Comparison of ENCODE assay signal across 8 cellular contexts in the genomic region with DNA sequence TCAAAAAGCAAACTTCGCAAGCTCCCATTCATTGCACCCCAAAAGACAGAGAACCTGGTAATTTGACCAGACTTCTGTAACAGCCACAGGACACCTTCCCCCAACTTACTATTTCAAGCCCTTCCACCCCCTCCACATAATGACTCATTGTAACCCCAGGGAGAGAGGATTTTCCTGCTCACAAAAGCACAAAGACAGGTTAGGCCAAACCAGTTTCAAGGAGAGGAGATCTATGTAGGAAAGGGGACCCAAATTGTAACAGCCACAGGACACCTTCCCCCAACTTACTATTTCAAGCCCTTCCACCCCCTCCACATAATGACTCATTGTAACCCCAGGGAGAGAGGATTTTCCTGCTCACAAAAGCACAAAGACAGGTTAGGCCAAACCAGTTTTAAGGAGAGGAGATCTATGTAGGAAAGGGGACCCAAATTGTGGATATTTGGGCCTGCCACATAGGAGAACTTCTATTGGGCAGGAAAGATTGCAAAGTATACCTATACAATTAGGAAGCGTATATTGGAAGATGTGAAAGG.
DNase-seq lines count a peak whose midpoint lies in the region; ATAC-seq, FAIRE-seq and TF ChIP-seq lines count a peak whose summit lies in the region.
"Not testable (repeated sequence)": the region's sequence is repeated elsewhere in the genome, so short reads cannot be mapped to it uniquely, and the experiment has no call there.

No MANE protein-coding gene starts in this region.

- BruUV-seq in Calu3 (replicated peaks; lab: Mats Ljungman, UMichigan); PC-3 (replicated peaks; lab: Mats Ljungman, UMichigan); endothelial cell of umbilical vein (replicated peaks; lab: Mats Ljungman, UMichigan): not testable (repeated sequence)

- H3K27ac Mint-ChIP-seq in Calu3 (ENCODE audit: unreplicated experiment), result peak overlapping the region; percentile 68

- not testable (repeated sequence) for H3K9me3 Mint-ChIP-seq in Calu3 (ENCODE audit: low read depth, unreplicated experiment)

- peak; percentile 21 for DNase-seq in Calu3
- DNase-seq in PC-3; body of pancreas; endothelial cell of umbilical vein (ENCODE audit: low read depth, low spot score); osteoblast (ENCODE audit: insufficient read length, low spot score, missing footprints); upper lobe of left lung: not testable (repeated sequence)

- ATAC-seq in PC-3 (peak; percentile 79), body of pancreas (peak; percentile 38)
- not testable (repeated sequence) for ATAC-seq in upper lobe of left lung (ENCODE audit: low FRiP score in 2 of 2)

- not testable (repeated sequence) for H3K36me3 ChIP-seq in HEK293 (ENCODE audit: control insufficient read depth in 2 of 2, insufficient read depth in 1 of 2, low read length in 2 of 2); PC-3 (ENCODE audit: low read depth, low read length); body of pancreas (replicated peaks in 1 of 2; ENCODE audit: insufficient read depth in 1 of 2, low read depth in 2 of 2); endothelial cell of umbilical vein (ENCODE audit: control insufficient read depth in 2 of 2, extremely low read depth in 1 of 2, insufficient read depth in 2 of 2, low read length in 2 of 2); iPS-20b (ENCODE audit: insufficient read depth, low read depth, low read length); osteoblast (ENCODE audit: insufficient read depth, low read length); upper lobe of left lung

- peak overlapping the region; percentile 26 for H3K4me3 Mint-ChIP-seq in Calu3 (ENCODE audit: low read depth, unreplicated experiment)

- H3K27me3 Mint-ChIP-seq in Calu3 (ENCODE audit: unreplicated experiment), result not testable (repeated sequence)

- not testable (repeated sequence) for H3K27me3 ChIP-seq in PC-3 (ENCODE audit: low read length); body of pancreas; endothelial cell of umbilical vein (ENCODE audit: control insufficient read depth in 2 of 2, insufficient read depth in 2 of 2, low read length in 2 of 2); iPS-20b (ENCODE audit: insufficient read depth, low read length); osteoblast (ENCODE audit: insufficient read depth, low read length); upper lobe of left lung

- H4K20me1 ChIP-seq in PC-3 (ENCODE audit: low read length); endothelial cell of umbilical vein (replicated peaks; ENCODE audit: control insufficient read depth, extremely low read depth, insufficient read depth, low read length); osteoblast (ENCODE audit: insufficient read depth, low read length): not testable (repeated sequence)

- not testable (repeated sequence) for H3K4me1 ChIP-seq in HEK293 (ENCODE audit: control insufficient read depth, insufficient read depth, low read length); body of pancreas; upper lobe of left lung
- peaks cover 26% of the 10 kb centered on the region for H3K4me1 ChIP-seq in PC-3 (ENCODE audit: insufficient read depth, low read length)
- peaks cover 28% of the 10 kb centered on the region for H3K4me1 ChIP-seq in endothelial cell of umbilical vein (ENCODE audit: control insufficient read depth, extremely low read depth, insufficient read depth, low read length)
- H3K4me1 ChIP-seq in iPS-20b (ENCODE audit: insufficient read depth, low read length), result peaks cover 21% of the 10 kb centered on the region
- H3K4me1 ChIP-seq in osteoblast (ENCODE audit: insufficient read depth, low read length), result peaks cover 19% of the 10 kb centered on the region

- peaks cover 22% of the 10 kb centered on the region for H3K36me3 Mint-ChIP-seq in Calu3 (ENCODE audit: insufficient read depth, unreplicated experiment)

- TF ChIP-seq CTCF in Calu3 (IDR thresholded peaks at IDR 0.05; ENCODE audit: unreplicated experiment); HEK293 (tag by site-specific recombination; IDR thresholded peaks at IDR 0.05); PC-3 (conservative IDR thresholded peaks at IDR 0.05; ENCODE audit: low read depth, low read length); body of pancreas (IDR thresholded peaks at IDR 0.05); endothelial cell of umbilical vein (IDR thresholded peaks at IDR 0.05; ENCODE audit: extremely low read depth in 1 of 2, insufficient read depth in 1 of 2, low read depth in 1 of 2, low read length in 2 of 2); osteoblast (IDR thresholded peaks at IDR 0.05; ENCODE audit: extremely low read depth, low read depth, low read length); upper lobe of left lung (IDR thresholded peaks at IDR 0.05): not testable (repeated sequence)

- intact Hi-C loops in Calu3 (cut with micrococcal nuclease; ENCODE audit: unreplicated experiment); PC-3 (cut with micrococcal nuclease); body of pancreas (cut with DNase I); endothelial cell of umbilical vein (cut with micrococcal nuclease): not testable (repeated sequence)

- not testable (repeated sequence) for H3K4me3 ChIP-seq in HEK293 (ENCODE audit: low read depth, low read length); body of pancreas; endothelial cell of umbilical vein (replicated peaks in 1 of 3; ENCODE audit: insufficient read depth in 1 of 3, low read depth in 1 of 3, low read length in 3 of 3); iPS-20b (ENCODE audit: low read length); osteoblast (ENCODE audit: insufficient read depth, low read length); upper lobe of left lung
- H3K4me3 ChIP-seq in PC-3 (ENCODE audit: low read length), result peak overlapping the region; percentile 24; the same call in 1 of the 2 replicates

- CTCF ChIA-PET in Calu3 (lab: Charles Lee), result interaction anchor here (0.7 to 1.7 kb wide), 3 partner anchors 10 to 88 kb away, joined by 3 to 7 read pairs (median 3); no protein-coding TSS in a partner anchor
- CTCF ChIA-PET in HEK293 (lab: Yijun Ruan, JAX), result interaction anchor here (1.2 kb wide), 1 partner anchor 323 kb away, joined by 3 read pairs; no protein-coding TSS in a partner anchor
- CTCF ChIA-PET in PC-3 (lab: Charles Lee), result not testable (repeated sequence)
- CTCF ChIA-PET in endothelial cell of umbilical vein (lab: Charles Lee), result interaction anchor here (1.1 to 4.3 kb wide), 2 partner anchors 11 to 15 kb away, joined by 3 to 22 read pairs; no protein-coding TSS in a partner anchor

- peak overlapping the region; percentile 28; the same call in 1 of the 2 replicates for H2AFZ ChIP-seq in PC-3 (ENCODE audit: low read length)
- not testable (repeated sequence) for H2AFZ ChIP-seq in endothelial cell of umbilical vein (ENCODE audit: low read depth, low read length); osteoblast (ENCODE audit: low read length)

- TF ChIP-seq POLR2A in body of pancreas (IDR thresholded peaks at IDR 0.05); endothelial cell of umbilical vein (IDR thresholded peaks at IDR 0.05; ENCODE audit: low read depth, low read length); upper lobe of left lung (IDR thresholded peaks at IDR 0.05): not testable (repeated sequence)

- H3F3A ChIP-seq in PC-3 (ENCODE audit: low read length, unreplicated experiment), result not testable (repeated sequence)

- H3K9me3 ChIP-seq in HEK293 (ENCODE audit: control insufficient read depth, insufficient read depth, low read depth, low read length); PC-3 (ENCODE audit: low read length); body of pancreas; endothelial cell of umbilical vein (replicated peaks; ENCODE audit: control insufficient read depth, insufficient read depth, low read length); iPS-20b (ENCODE audit: insufficient read depth, low read depth, low read length); osteoblast (ENCODE audit: low read depth, low read length); upper lobe of left lung: not testable (repeated sequence)

- POLR2A ChIA-PET in HEK293 (lab: Yijun Ruan, JAX); PC-3 (lab: Charles Lee; ENCODE audit: unreplicated experiment): not testable (repeated sequence)
- POLR2A ChIA-PET in endothelial cell of umbilical vein (lab: Charles Lee), result interaction anchor here (0.9 to 1.0 kb wide), 2 partner anchors 12 kb away, joined by 4 read pairs; no protein-coding TSS in a partner anchor

- H3K9me2 ChIP-seq in PC-3 (replicated peaks; ENCODE audit: low read length), result not testable (repeated sequence)

- TF ChIP-seq EP300 in upper lobe of left lung (IDR thresholded peaks at IDR 0.05), result not testable (repeated sequence)

- H3K9me1 ChIP-seq in endothelial cell of umbilical vein (replicated peaks; ENCODE audit: control insufficient read depth, extremely low read depth, insufficient read depth, low read length), result not testable (repeated sequence)

- H3K27ac ChIP-seq in HEK293 (ENCODE audit: extremely low read depth, low read depth, low read length); iPS-20b (ENCODE audit: low read length): not testable (repeated sequence)
- H3K27ac ChIP-seq in PC-3 (ENCODE audit: low read length) (peak overlapping the region; percentile 84), body of pancreas (peak overlapping the region in 3 of 4 donors; percentile 28 to 75 (median 36)), endothelial cell of umbilical vein (ENCODE audit: insufficient read depth, low read depth, low read length) (peak overlapping the region; percentile 77), osteoblast (ENCODE audit: low read depth, low read length) (peak overlapping the region; percentile 52), upper lobe of left lung (peak overlapping the region in 3 of 4 donors; percentile 27 to 54 (median 51))

- H3K9ac ChIP-seq in PC-3 (ENCODE audit: low read length) (peak overlapping the region; percentile 55), endothelial cell of umbilical vein (replicated peaks; ENCODE audit: extremely low read depth, insufficient read depth, low read length) (peak overlapping the region; percentile 4), iPS-20b (ENCODE audit: low read depth, low read length) (peak overlapping the region; percentile 13; the same call in 1 of the 2 replicates)

- dilution Hi-C loops in endothelial cell of umbilical vein (cut with MboI; ENCODE audit: extremely low pct_ligation_motif_present, low sequenced_read_pairs), result not testable (repeated sequence)

- peaks cover 55% of the 10 kb centered on the region for H3K4me1 Mint-ChIP-seq in Calu3 (ENCODE audit: low read depth, unreplicated experiment)

- H3K79me2 ChIP-seq in PC-3 (ENCODE audit: low read length), result not testable (repeated sequence)
- H3K79me2 ChIP-seq in endothelial cell of umbilical vein (ENCODE audit: control insufficient read depth, insufficient read depth, low read length), result peaks cover 26% of the 10 kb centered on the region
- H3K79me2 ChIP-seq in osteoblast (ENCODE audit: insufficient read depth, low read length), result peaks cover 20% of the 10 kb centered on the region

- not testable (repeated sequence) for FAIRE-seq in endothelial cell of umbilical vein (lab: Jason Lieb, UNC)

- 92 to 93% methylated on average over 2 of the region's 2 CpGs for WGBS in body of pancreas, 2 donors
- 94 to 100% methylated on average over 2 of the region's 2 CpGs for whole genome bisulfite sequencing in upper lobe of left lung, 2 donors

- H3K4me2 ChIP-seq in PC-3 (ENCODE audit: low read length) (peak overlapping the region; percentile 77), endothelial cell of umbilical vein (ENCODE audit: insufficient read depth, low read length) (peak overlapping the region; percentile 9)
- not testable (repeated sequence) for H3K4me2 ChIP-seq in osteoblast (ENCODE audit: insufficient read depth, low read length)

Comparison
In these comparisons a context has a peak if more than half of its experiments do, and no peak if none do; other contexts are left out.
1. H3K9ac ChIP-seq: peak in every context shown above with its lines; median percentile 55 in PC-3; 13 in iPS-20b; 4 in endothelial cell of umbilical vein.